Comparison of ENCODE assay signal across 6 cellular contexts in the genomic region with DNA sequence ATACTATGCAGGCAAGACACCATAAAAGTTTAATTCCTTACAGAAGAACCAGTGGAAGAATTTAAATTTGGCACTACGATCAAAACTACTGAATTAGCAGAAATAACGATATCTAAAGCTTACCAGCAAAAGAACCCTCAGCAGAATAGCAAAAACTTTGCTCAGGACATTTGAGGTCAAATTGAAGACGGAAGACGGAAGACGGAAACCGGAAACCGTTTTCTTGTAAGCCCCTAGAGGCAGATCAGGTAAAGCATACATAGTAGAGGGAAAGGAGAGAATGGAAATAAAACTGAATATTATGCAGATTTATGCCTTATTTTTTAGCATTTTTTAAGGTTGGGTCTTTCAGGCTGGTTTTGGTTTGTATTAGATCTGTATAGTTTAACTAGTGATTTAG. TPM values are rescaled to one million over a fixed set of nuclear protein-coding genes. Genes with fewer than 3 reads are reported as not detected.
"Had no signal": no experiment of that assay in that cellular context is flagged by ENCODE, and none has a peak within 500 bp of the region (broad histone marks: within the 10 kb centered on the region; RNA-seq: fewer than 3 reads in every experiment).

No MANE protein-coding gene starts in this region.

RNA-seq across cellular contexts. Expression of gene RAB6C, which starts 2.2 kb away (rescaled TPM):
- total RNA-seq: activated CD4-positive, alpha-beta T cell treated with anti-CD3 and anti-CD28 coated beads for 36 hours; activated naive CD4-positive, alpha-beta T cell treated with anti-CD3 and anti-CD28 coated beads for 36 hours; activated T-helper 17 cell treated with anti-CD3 and anti-CD28 coated beads, Interleukin-2, amount 50 U/mL, for 72 hours; PC-9; RPMI7951; T-helper 2 cell treated with Interferon-gamma antibody and Interleukin-4, amounts not matched to agents 100 ng/mL and 5 ng/mL, for 36 hours had no signal
